8 cellular contexts compared by ENCODE assay signal in the genomic region with DNA sequence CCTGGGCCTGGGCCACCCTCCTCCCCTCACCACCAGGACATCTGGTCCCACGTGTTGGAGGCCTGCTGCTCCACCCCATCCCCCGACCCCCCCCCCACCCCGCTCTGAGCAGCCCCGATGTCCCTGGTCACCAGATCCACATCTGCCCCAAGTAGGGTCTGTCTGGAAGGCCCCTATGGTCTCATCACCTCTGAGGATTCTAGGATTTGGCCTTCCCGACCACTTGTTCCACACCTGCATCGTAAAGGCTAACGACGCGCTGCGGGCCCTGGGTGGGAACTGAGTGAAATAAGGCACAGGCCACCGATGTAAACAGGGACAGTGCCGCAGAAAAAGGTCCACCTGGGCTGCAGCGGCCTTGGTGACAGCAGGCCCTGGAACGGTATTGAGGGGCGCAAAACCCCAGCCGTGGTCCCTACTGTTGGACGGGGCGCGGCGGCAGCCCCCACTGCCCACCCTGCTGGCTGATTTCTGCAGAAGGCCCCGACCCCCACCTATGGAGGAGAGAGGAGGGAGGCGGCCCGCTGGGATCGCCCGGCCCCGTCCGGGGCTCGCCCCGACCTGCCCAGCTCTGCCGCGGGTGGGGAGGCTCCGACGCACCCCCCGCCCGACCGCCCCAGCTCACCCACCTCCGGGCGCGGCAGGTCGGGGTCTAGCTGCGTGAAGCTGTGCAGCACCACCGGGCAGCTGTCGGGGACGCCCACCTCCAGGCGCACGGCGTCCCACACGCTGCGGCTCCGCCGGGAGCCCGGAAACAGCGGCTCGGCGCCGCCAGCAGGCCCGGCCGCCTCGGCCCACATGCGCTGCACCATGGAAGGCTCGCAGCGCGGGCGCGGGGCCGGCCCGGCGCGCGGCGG. TPM values are rescaled to one million over a fixed set of nuclear protein-coding genes. Genes with fewer than 3 reads are reported as not detected.
DNase-seq lines count a peak whose midpoint lies in the region; ATAC-seq and TF ChIP-seq lines count a peak whose summit lies in the region.

No MANE protein-coding gene starts in this region.

- H3K9ac ChIP-seq in BLaER1 treated with 17β-estradiol and CSF1 and Interleukin-3, amounts not matched to agents 10 nM and 100 nM: peak overlapping the region; percentile 79 to 91 (median 86)
- H3K9ac ChIP-seq in endodermal cell (ENCODE audit: extremely low read depth, low read length, poor library complexity, severe bottlenecking): peak overlapping the region; percentile 35

- no peaks in the 10 kb centered on the region for H3K9me3 ChIP-seq in BLaER1 treated with 17β-estradiol and CSF1 and Interleukin-3, amounts not matched to agents 10 nM and 100 nM (replicated peaks in 1 of 11)
- H3K9me3 ChIP-seq in endodermal cell (ENCODE audit: control insufficient read depth, low read length): no peaks in the 10 kb centered on the region

- H3K27ac Mint-ChIP-seq in endodermal cell (no peak overlapping the region), nephron progenitor cell (no peak overlapping the region)

- no peaks in the 10 kb centered on the region for H3K27me3 ChIP-seq in BLaER1 treated with 17β-estradiol and CSF1 and Interleukin-3, amounts not matched to agents 10 nM and 100 nM
- no peaks in the 10 kb centered on the region for H3K27me3 ChIP-seq in endodermal cell (ENCODE audit: control insufficient read depth, insufficient read depth, low read length, poor library complexity, severe bottlenecking)

- peaks cover 37% of the 10 kb centered on the region for H3K27me3 Mint-ChIP-seq in endodermal cell (ENCODE audit: insufficient read depth)
- H3K27me3 Mint-ChIP-seq in nephron progenitor cell (ENCODE audit: low read depth, poor library complexity): peaks cover 2% of the 10 kb centered on the region

- 5 to 7% methylated on average over 23 to 69 of the region's 71 CpGs for WGBS in endodermal cell (ENCODE audit: insufficient coverage in 1 of 2, insufficient read length in 1 of 2), 2 experiments

- H3K36me3 ChIP-seq in BLaER1 treated with 17β-estradiol and CSF1 and Interleukin-3, amounts not matched to agents 10 nM and 100 nM: peaks cover 0 to 14% (median 4%) of the 10 kb centered on the region in 11 experiments; a peak in 7 of 22 replicates
- no peaks in the 10 kb centered on the region for H3K36me3 ChIP-seq in endodermal cell (ENCODE audit: control insufficient read depth, insufficient read depth, low read length)

- H3K4me3 Mint-ChIP-seq in endodermal cell (peak overlapping the region; percentile 64), nephron progenitor cell (peak overlapping the region; percentile 77)

- peak overlapping the region; percentile 93 to 100 (median 100) for H3K4me2 ChIP-seq in BLaER1 treated with 17β-estradiol and CSF1 and Interleukin-3, amounts not matched to agents 10 nM and 100 nM

- H3K36me3 Mint-ChIP-seq in endodermal cell (ENCODE audit: low read depth) (peaks cover 5% of the 10 kb centered on the region), nephron progenitor cell (ENCODE audit: low read depth) (no peaks in the 10 kb centered on the region)

- H4K20me1 ChIP-seq in BLaER1 treated with 17β-estradiol and CSF1 and Interleukin-3, amounts not matched to agents 10 nM and 100 nM: peaks cover 38 to 97% (median 84%) of the 10 kb centered on the region in 11 experiments; a peak in 21 of 22 replicates

- H3K9me3 Mint-ChIP-seq in endodermal cell: no peaks in the 10 kb centered on the region
- H3K9me3 Mint-ChIP-seq in nephron progenitor cell: no peaks in the 10 kb centered on the region

- ATAC-seq in GM21447 (IDR thresholded peaks at IDR 0.05; ENCODE audit: unreplicated experiment) (peak; percentile 6), GM18867 (IDR thresholded peaks at IDR 0.05; ENCODE audit: unreplicated experiment) (no peak)

- peaks cover 87 to 98% (median 96%) of the 10 kb centered on the region in 10 experiments for H3K4me1 ChIP-seq in BLaER1 treated with 17β-estradiol and CSF1 and Interleukin-3, amounts not matched to agents 10 nM and 100 nM
- H3K4me1 ChIP-seq in endodermal cell (ENCODE audit: control insufficient read depth, insufficient read depth, low read length): peaks cover 9% of the 10 kb centered on the region

- peaks cover 10% of the 10 kb centered on the region for H3K4me1 Mint-ChIP-seq in endodermal cell
- H3K4me1 Mint-ChIP-seq in nephron progenitor cell: peaks cover 77% of the 10 kb centered on the region

- H3K27ac ChIP-seq in BLaER1 treated with 17β-estradiol and CSF1 and Interleukin-3, amounts not matched to agents 10 nM and 100 nM: peak overlapping the region; percentile 73 to 89 (median 82)
- H3K27ac ChIP-seq in endodermal cell (ENCODE audit: low read depth, low read length): peak overlapping the region; percentile 49

- TF ChIP-seq CTCF in endodermal cell (conservative IDR thresholded peaks at IDR 0.05) (no peak), nephron progenitor cell (IDR thresholded peaks at IDR 0.05) (no peak)

- peak overlapping the region; percentile 63 to 87 (median 72) for H3K4me3 ChIP-seq in BLaER1 treated with 17β-estradiol and CSF1 and Interleukin-3, amounts not matched to agents 10 nM and 100 nM
- H3K4me3 ChIP-seq in endodermal cell (ENCODE audit: low read length): peak overlapping the region; percentile 79

- DNase-seq in OCI-M1 (lab: John Stamatoyannopoulos, UW) (peak; percentile 22), endodermal cell (peak; percentile 63), nephron progenitor cell (no peak), A172 (ENCODE audit: low spot score) (no peak)
- no peak for DNase-seq in stimulated activated CD8-positive, alpha-beta memory T cell treated with anti-CD3 and anti-CD28 coated beads, Interleukin-4, amount 100 ng/mL, for 48 hours

RNA-seq across cellular contexts. Expression of a gene that starts 0.5 kb away (rescaled TPM):
- 10 to 100 TPM; 28.0 to 30.7 TPM for total RNA-seq in endodermal cell
- 79.9 TPM for polyA plus RNA-seq in endodermal cell (2013, experiment 1 of 2)
- polyA plus RNA-seq in endodermal cell (2013, experiment 2 of 2): 71.6 TPM
- total RNA-seq in A172 (2014; rRNA removed; shearing (Covaris generic)): 26.2 and 38.2 TPM in 2 replicates

RNA-seq across cellular contexts. Expression of a gene that starts 43.1 kb away (rescaled TPM):
- total RNA-seq in endodermal cell: 10 to 100 TPM; 28.2 to 29.1 TPM
- polyA plus RNA-seq in endodermal cell (2013, experiment 1 of 2): 7.5 TPM
- polyA plus RNA-seq in endodermal cell (2013, experiment 2 of 2): 7.8 TPM
- total RNA-seq in A172 (2014; rRNA removed; shearing (Covaris generic)): 0.96 and 3.1 TPM in 2 replicates

RNA-seq across cellular contexts. Expression of a gene that starts 58.8 kb away (rescaled TPM):
- total RNA-seq in endodermal cell: 1 to 10 TPM; 1.7 to 3.3 TPM
- 2.8 TPM for polyA plus RNA-seq in endodermal cell (2013, experiment 1 of 2)
- polyA plus RNA-seq in endodermal cell (2013, experiment 2 of 2): 2.2 TPM
- total RNA-seq in A172 (2014; rRNA removed; shearing (Covaris generic)): 0.77 and 1.0 TPM in 2 replicates

Comparison
In these comparisons a context has a peak if more than half of its experiments do, and no peak if none do; other contexts are left out.
1. DNase-seq: peak in OCI-M1 (single experiment) and endodermal cell (single experiment); none in nephron progenitor cell (single experiment), stimulated activated CD8-positive, alpha-beta memory T cell treated with anti-CD3 and anti-CD28 coated beads, Interleukin-4, amount 100 ng/mL, for 48 hours (single experiment) and A172 (single experiment).